ENCODE assay signal across 15 cellular contexts in genomic region chrX:32545100-32545499, GRCh38.
A peak's percentile ranks its signal among the peaks of the same experiment; 100 is the strongest.
DNase-seq lines count a peak whose midpoint lies in the region; ATAC-seq, FAIRE-seq and TF ChIP-seq lines count a peak whose summit lies in the region.
"Had no signal": no experiment of that assay in that cellular context is flagged by ENCODE, and none has a peak within 500 bp of the region (broad histone marks: within the 10 kb centered on the region; RNA-seq: fewer than 3 reads in every experiment).

No MANE protein-coding gene starts in this region.

- no peak overlapping the region for H3K14ac ChIP-seq in H1 (ENCODE audit: insufficient read length)

- H3K18ac ChIP-seq in H1 (ENCODE audit: extremely low read depth, low read length) (no peak overlapping the region), mesendoderm (ENCODE audit: low read length) (no peak overlapping the region)

- no peak for TF ChIP-seq POLR2A in H1 (IDR thresholded peaks at IDR 0.05; ENCODE audit: control extremely low read depth in 1 of 2, low read depth in 2 of 2, low read length in 2 of 2)

- 92% methylated on average over 1 of the region's 1 CpG; no CpG with 5 or more reads in 1 of the 2 experiments for WGBS in H1 (ENCODE audit: extremely low coverage in 1 of 2, insufficient coverage in 1 of 2, insufficient read length in 1 of 2, insufficient replicate concordance in 2 of 2, low coverage in 1 of 2, low lambda C conversion rate in 2 of 2, missing lambda C conversion rate in 1 of 2), 2 experiments
- WGBS in mesendoderm (ENCODE audit: extremely low coverage, insufficient coverage, low lambda C conversion rate) = no CpG with 5 or more reads among the region's 1 CpG

- H3K27me3 ChIP-seq in H1 (replicated peaks in 1 of 4; ENCODE audit: control insufficient read depth in 3 of 4, extremely low read depth in 1 of 4, insufficient read depth in 3 of 4, low read length in 3 of 4) (no peaks in the 10 kb centered on the region), left ventricle myocardium inferior (ENCODE audit: low read depth) (no peaks in the 10 kb centered on the region), mesendoderm (ENCODE audit: insufficient read depth, low read length, poor library complexity) (no peaks in the 10 kb centered on the region)
- H3K27me3 ChIP-seq: BE2C had no signal

- H4K5ac ChIP-seq in H1 (ENCODE audit: insufficient read length, low read depth, low read length) (no peak overlapping the region), mesendoderm (ENCODE audit: low read length) (no peak overlapping the region)

- FAIRE-seq in HTR-8/SVneo (lab: Jason Lieb, UNC) (peak; percentile 9), H1 (lab: Jason Lieb, UNC) (peak; percentile 80)
- FAIRE-seq: A204.1, GM12878 had no signal

- H3K23ac ChIP-seq in H1 (ENCODE audit: insufficient read length) = no peak overlapping the region
- no peak overlapping the region for H3K23ac ChIP-seq in mesendoderm (ENCODE audit: low read length)

- no peak overlapping the region for H2AK5ac ChIP-seq in H1 (ENCODE audit: low read depth, low read length)
- H2AK5ac ChIP-seq in mesendoderm (ENCODE audit: low read length) = no peak overlapping the region

- no peak overlapping the region for H2BK120ac ChIP-seq in H1 (replicated peaks; ENCODE audit: low read depth, low read length)
- no peak overlapping the region for H2BK120ac ChIP-seq in mesendoderm (ENCODE audit: low read depth, low read length)

- no peaks in the 10 kb centered on the region for H4K20me1 ChIP-seq in H1 (replicated peaks in 1 of 2; ENCODE audit: control insufficient read depth in 1 of 2, insufficient read depth in 2 of 2, low read length in 2 of 2)

- CTCF ChIA-PET in H1 (lab: Charles Lee; ENCODE audit: partially characterized antibody) = no interaction called here

- DNase-seq in HTR-8/SVneo (ENCODE audit: insufficient read length, low spot score) = no peak
- DNase-seq in H1 (ENCODE audit: low read depth in 1 of 2, low spot score in 2 of 2) = no peak
- no peak for DNase-seq in left ventricle myocardium inferior
- DNase-seq in mesendoderm = peak; percentile 61
- no peak for DNase-seq in stimulated activated CD4-positive, alpha-beta T cell treated with anti-CD3 and anti-CD28 coated beads, Interleukin-1b, Interleukin-23, amount 100 ng/mL, for 48 hours
- DNase-seq: BE2C; CD4-positive, alpha-beta memory T cell; DMS79; GOT3 had no signal

- TF ChIP-seq EP300 in H1 (IDR thresholded peaks at IDR 0.05; ENCODE audit: borderline replicate concordance in 1 of 2, low read depth in 2 of 2, low read length in 2 of 2) = no peak

- no peak overlapping the region for H2BK15ac ChIP-seq in H1 (ENCODE audit: low read length)
- no peak overlapping the region for H2BK15ac ChIP-seq in mesendoderm (replicated peaks; ENCODE audit: low read depth)

- H2BK20ac ChIP-seq in H1 (ENCODE audit: low read length) = no peak overlapping the region

- H3K9ac ChIP-seq in H1 (replicated peaks in 1 of 4; ENCODE audit: extremely low read depth in 1 of 4, low read depth in 3 of 4, low read length in 3 of 4) = no peak overlapping the region
- H3K9ac ChIP-seq in mesendoderm (ENCODE audit: low read length) = no peak overlapping the region

- no peak overlapping the region for H3K56ac ChIP-seq in H1 (replicated peaks; ENCODE audit: insufficient read length, low read depth, low read length)
- no peak overlapping the region for H3K56ac ChIP-seq in mesendoderm (ENCODE audit: low read length)

- H3K27ac ChIP-seq in H1 (ENCODE audit: low read depth, low read length) (no peak overlapping the region), left ventricle myocardium inferior (replicated peaks) (peak overlapping the region; percentile 27), mesendoderm (ENCODE audit: low read depth, low read length) (no peak overlapping the region)
- H3K27ac ChIP-seq: C4-2B had no signal

- H3K4ac ChIP-seq in H1 (replicated peaks; ENCODE audit: insufficient read length, low read depth, low read length) (no peak overlapping the region), mesendoderm (ENCODE audit: low read depth, low read length) (no peak overlapping the region)

- TF ChIP-seq RAD21 in H1 (IDR thresholded peaks at IDR 0.05 in 1 of 2, conservative IDR thresholded peaks at IDR 0.05 in 1 of 2; ENCODE audit: low read depth in 2 of 2, low read length in 2 of 2) = no peak

- H3K9me3 ChIP-seq in H1 (ENCODE audit: insufficient read depth in 2 of 2, low read depth in 1 of 2, low read length in 1 of 2) = no peaks in the 10 kb centered on the region
- no peaks in the 10 kb centered on the region for H3K9me3 ChIP-seq in left ventricle myocardium inferior (replicated peaks)
- H3K9me3 ChIP-seq: BE2C, HAP-1 had no signal

- H3K79me2 ChIP-seq in H1 (ENCODE audit: control insufficient read depth in 1 of 2, insufficient read depth in 2 of 2, low read length in 2 of 2) (no peaks in the 10 kb centered on the region), mesendoderm (ENCODE audit: control insufficient read depth, insufficient read depth, low read length) (no peaks in the 10 kb centered on the region)

- no peak overlapping the region for H4K91ac ChIP-seq in H1 (replicated peaks; ENCODE audit: insufficient read length, low read length)

- H2AFZ ChIP-seq in H1 (ENCODE audit: low read length) = no peak overlapping the region

- no peak overlapping the region for H2BK12ac ChIP-seq in H1 (ENCODE audit: low read depth, low read length)

- no peaks in the 10 kb centered on the region for H3K4me1 ChIP-seq in H1 (replicated peaks in 1 of 4; ENCODE audit: control insufficient read depth in 3 of 4, insufficient read depth in 4 of 4, low read length in 3 of 4)
- H3K4me1 ChIP-seq in left ventricle myocardium inferior = peaks cover 7% of the 10 kb centered on the region
- H3K4me1 ChIP-seq in mesendoderm (ENCODE audit: control insufficient read depth, low read depth, low read length) = no peaks in the 10 kb centered on the region
- H3K4me1 ChIP-seq: BE2C, HAP-1 had no signal

- H2BK5ac ChIP-seq in H1 (ENCODE audit: low read depth, low read length) (no peak overlapping the region), mesendoderm (ENCODE audit: low read length) (no peak overlapping the region)

- no peaks in the 10 kb centered on the region for H3K23me2 ChIP-seq in H1 (ENCODE audit: low read depth, low read length)

- no peak overlapping the region for H3K4me2 ChIP-seq in H1 (ENCODE audit: insufficient read depth in 1 of 2, low read depth in 2 of 2, low read length in 2 of 2)
- H3K4me2 ChIP-seq in mesendoderm (ENCODE audit: low read length) = no peak overlapping the region

- POLR2A ChIA-PET in H1 (lab: Charles Lee; ENCODE audit: partially characterized antibody) = no interaction called here

- TF ChIP-seq CTCF in H1 (IDR thresholded peaks at IDR 0.05; ENCODE audit: control extremely low read depth in 1 of 3, insufficient read depth in 1 of 3, low read depth in 1 of 3, low read length in 3 of 3) = no peak
- no peak for TF ChIP-seq CTCF in left ventricle myocardium inferior (IDR thresholded peaks at IDR 0.05; ENCODE audit: borderline replicate concordance)

- H3K36me3 ChIP-seq in H1 (ENCODE audit: control insufficient read depth in 2 of 4, insufficient read depth in 4 of 4, low read length in 3 of 4) (no peaks in the 10 kb centered on the region), left ventricle myocardium inferior (no peaks in the 10 kb centered on the region), mesendoderm (ENCODE audit: control insufficient read depth, insufficient read depth, low read length) (no peaks in the 10 kb centered on the region)
- H3K36me3 ChIP-seq: BE2C, HAP-1 had no signal

- H3K79me1 ChIP-seq in H1 (ENCODE audit: low read depth, low read length) (no peaks in the 10 kb centered on the region), mesendoderm (ENCODE audit: low read length) (no peaks in the 10 kb centered on the region)

- H4K8ac ChIP-seq in H1 (ENCODE audit: extremely low read depth, insufficient read depth, low read length) = no peak overlapping the region
- no peak overlapping the region for H4K8ac ChIP-seq in mesendoderm (ENCODE audit: low read depth, low read length)

- ATAC-seq in esophagus mucosa (no peak), GM18858 (IDR thresholded peaks at IDR 0.05; ENCODE audit: unreplicated experiment) (no peak)
- ATAC-seq: GM12878 had no signal

- H3K4me3 ChIP-seq in H1 (ENCODE audit: extremely low read depth in 1 of 4, insufficient read depth in 2 of 4, low read depth in 3 of 4, low read length in 4 of 4) = no peak overlapping the region
- no peak overlapping the region for H3K4me3 ChIP-seq in left ventricle myocardium inferior
- H3K4me3 ChIP-seq in mesendoderm (ENCODE audit: low read length) = no peak overlapping the region
- H3K4me3 ChIP-seq: GM12878, HAP-1 had no signal

- intact Hi-C loops in left ventricle myocardium inferior (cut with micrococcal nuclease) = no loop called here

TF ChIP-seq in H1, 55 proteins besides CTCF, POLR2A, EP300 and RAD21:
- no peak for TF ChIP-seq POLR2AphosphoS5 (IDR thresholded peaks at IDR 0.05; ENCODE audit: low read depth, low read length)
- TF ChIP-seq PHF8 (conservative IDR thresholded peaks at IDR 0.05; ENCODE audit: low read depth, low read length) = no peak
- TF ChIP-seq CBX5 (IDR thresholded peaks at IDR 0.05; ENCODE audit: low read depth, low read length) = no peak
- TF ChIP-seq SIRT6 (IDR thresholded peaks at IDR 0.05; ENCODE audit: low read length) = no peak
- TF ChIP-seq JUND (IDR thresholded peaks at IDR 0.05; ENCODE audit: low read length) = no peak
- no peak for TF ChIP-seq TBP (IDR thresholded peaks at IDR 0.05; ENCODE audit: low read depth, low read length)
- TF ChIP-seq ATF2 (IDR thresholded peaks at IDR 0.05; ENCODE audit: low read length) = no peak
- TF ChIP-seq BCL11A (IDR thresholded peaks at IDR 0.05; ENCODE audit: low read depth in 2 of 2, low read length in 2 of 2) = no peak
